Comparison of ENCODE assay signal across 1 cellular context in the genomic region with DNA sequence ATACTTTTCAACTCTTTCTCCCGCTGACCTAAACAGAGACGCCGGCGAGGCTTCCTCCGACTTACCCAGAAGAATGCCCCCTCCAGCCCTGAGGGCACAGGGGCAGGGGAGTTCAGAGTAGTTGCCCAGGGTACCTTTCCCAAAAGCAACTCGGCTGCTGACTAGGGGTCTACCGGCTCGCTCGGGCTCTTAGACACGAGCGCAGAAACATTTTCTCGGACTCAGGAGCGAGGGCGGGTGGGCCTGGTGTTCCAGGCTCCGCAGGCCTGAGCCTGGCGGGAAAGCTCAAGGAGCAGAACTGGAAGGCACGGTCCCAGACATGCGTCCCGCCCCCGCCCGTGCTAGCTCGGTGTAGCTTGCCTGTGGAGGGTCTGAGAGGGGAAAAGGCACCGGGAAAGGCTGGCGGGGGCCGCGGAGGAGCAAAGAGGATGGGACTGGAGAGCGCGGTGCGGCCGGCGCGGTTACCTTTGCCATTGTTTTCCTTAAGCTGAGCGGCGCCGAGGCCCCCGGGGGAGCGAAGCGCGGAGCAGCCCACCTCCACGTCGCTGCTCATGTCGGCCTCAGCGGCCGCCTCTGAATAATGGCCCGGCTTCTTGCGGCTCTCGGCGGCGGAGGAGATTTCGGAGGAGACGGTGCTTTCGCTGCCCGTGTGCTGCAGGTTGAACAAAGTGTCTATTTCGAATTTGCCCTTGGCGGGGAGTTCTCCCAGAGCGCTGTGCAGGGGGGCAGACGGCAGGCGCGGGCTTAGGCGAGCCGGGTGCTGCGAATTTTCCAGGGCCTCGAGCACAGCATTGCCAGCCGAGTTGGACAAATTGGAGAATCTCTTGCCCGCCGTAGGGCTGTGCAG.
A peak's percentile ranks its signal among the peaks of the same experiment; 100 is the strongest.
TF ChIP-seq lines count a peak whose summit lies in the region.

No MANE protein-coding gene starts in this region.

TF ChIP-seq in GM23338, 12 proteins besides CTCF, POLR2A, EP300 and RAD21:
- TF ChIP-seq, protein P1, sequence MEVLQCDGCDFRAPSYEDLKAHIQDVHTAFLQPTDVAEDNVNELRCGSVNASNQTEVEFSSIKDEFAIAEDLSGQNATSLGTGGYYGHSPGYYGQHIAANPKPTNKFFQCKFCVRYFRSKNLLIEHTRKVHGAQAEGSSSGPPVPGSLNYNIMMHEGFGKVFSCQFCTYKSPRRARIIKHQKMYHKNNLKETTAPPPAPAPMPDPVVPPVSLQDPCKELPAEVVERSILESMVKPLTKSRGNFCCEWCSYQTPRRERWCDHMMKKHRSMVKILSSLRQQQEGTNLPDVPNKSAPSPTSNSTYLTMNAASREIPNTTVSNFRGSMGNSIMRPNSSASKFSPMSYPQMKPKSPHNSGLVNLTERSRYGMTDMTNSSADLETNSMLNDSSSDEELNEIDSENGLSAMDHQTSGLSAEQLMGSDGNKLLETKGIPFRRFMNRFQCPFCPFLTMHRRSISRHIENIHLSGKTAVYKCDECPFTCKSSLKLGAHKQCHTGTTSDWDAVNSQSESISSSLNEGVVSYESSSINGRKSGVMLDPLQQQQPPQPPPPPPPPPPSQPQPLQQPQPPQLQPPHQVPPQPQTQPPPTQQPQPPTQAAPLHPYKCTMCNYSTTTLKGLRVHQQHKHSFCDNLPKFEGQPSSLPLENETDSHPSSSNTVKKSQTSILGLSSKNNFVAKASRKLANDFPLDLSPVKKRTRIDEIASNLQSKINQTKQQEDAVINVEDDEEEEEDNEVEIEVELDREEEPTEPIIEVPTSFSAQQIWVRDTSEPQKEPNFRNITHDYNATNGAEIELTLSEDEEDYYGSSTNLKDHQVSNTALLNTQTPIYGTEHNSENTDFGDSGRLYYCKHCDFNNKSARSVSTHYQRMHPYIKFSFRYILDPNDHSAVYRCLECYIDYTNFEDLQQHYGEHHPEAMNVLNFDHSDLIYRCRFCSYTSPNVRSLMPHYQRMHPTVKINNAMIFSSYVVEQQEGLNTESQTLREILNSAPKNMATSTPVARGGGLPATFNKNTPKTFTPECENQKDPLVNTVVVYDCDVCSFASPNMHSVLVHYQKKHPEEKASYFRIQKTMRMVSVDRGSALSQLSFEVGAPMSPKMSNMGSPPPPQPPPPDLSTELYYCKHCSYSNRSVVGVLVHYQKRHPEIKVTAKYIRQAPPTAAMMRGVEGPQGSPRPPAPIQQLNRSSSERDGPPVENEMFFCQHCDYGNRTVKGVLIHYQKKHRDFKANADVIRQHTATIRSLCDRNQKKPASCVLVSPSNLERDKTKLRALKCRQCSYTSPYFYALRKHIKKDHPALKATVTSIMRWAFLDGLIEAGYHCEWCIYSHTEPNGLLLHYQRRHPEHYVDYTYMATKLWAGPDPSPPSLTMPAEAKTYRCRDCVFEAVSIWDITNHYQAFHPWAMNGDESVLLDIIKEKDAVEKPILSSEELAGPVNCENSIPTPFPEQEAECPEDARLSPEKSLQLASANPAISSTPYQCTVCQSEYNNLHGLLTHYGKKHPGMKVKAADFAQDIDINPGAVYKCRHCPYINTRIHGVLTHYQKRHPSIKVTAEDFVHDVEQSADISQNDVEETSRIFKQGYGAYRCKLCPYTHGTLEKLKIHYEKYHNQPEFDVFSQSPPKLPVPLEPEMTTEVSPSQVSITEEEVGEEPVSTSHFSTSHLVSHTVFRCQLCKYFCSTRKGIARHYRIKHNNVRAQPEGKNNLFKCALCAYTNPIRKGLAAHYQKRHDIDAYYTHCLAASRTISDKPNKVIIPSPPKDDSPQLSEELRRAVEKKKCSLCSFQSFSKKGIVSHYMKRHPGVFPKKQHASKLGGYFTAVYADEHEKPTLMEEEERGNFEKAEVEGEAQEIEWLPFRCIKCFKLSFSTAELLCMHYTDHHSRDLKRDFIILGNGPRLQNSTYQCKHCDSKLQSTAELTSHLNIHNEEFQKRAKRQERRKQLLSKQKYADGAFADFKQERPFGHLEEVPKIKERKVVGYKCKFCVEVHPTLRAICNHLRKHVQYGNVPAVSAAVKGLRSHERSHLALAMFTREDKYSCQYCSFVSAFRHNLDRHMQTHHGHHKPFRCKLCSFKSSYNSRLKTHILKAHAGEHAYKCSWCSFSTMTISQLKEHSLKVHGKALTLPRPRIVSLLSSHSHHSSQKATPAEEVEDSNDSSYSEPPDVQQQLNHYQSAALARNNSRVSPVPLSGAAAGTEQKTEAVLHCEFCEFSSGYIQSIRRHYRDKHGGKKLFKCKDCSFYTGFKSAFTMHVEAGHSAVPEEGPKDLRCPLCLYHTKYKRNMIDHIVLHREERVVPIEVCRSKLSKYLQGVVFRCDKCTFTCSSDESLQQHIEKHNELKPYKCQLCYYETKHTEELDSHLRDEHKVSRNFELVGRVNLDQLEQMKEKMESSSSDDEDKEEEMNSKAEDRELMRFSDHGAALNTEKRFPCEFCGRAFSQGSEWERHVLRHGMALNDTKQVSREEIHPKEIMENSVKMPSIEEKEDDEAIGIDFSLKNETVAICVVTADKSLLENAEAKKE (CRISPR knock-in tag; IDR thresholded peaks at IDR 0.05), result no peak
- TF ChIP-seq EZH2phosphoT487 (IDR thresholded peaks at IDR 0.05; ENCODE audit: unreplicated experiment) (peak; percentile 94), EZH2 (IDR thresholded peaks at IDR 0.05; ENCODE audit: low read depth, unreplicated experiment) (peak; percentile 91)
